Comparison of ENCODE assay signal across 8 cellular contexts in genomic region chr19:34232566-34233481, GRCh38. TPM values are rescaled to one million over a fixed set of nuclear protein-coding genes. Genes with fewer than 3 reads are reported as not detected.
DNase-seq lines count a peak whose midpoint lies in the region; ATAC-seq and TF ChIP-seq lines count a peak whose summit lies in the region.

No MANE protein-coding gene starts in this region.

- no peaks in the 10 kb centered on the region for H3K27me3 ChIP-seq in BJ (ENCODE audit: control insufficient read depth, insufficient read depth, low read length)
- no peaks in the 10 kb centered on the region for H3K27me3 ChIP-seq in tibial nerve
- no peaks in the 10 kb centered on the region for H3K27me3 ChIP-seq in neuronal stem cell (ENCODE audit: control insufficient read depth in 3 of 3, insufficient read depth in 3 of 3, low read depth in 1 of 3, low read length in 3 of 3)

- H3K9me3 ChIP-seq in tibial nerve (no peaks in the 10 kb centered on the region), neuronal stem cell (replicated peaks in 1 of 2; ENCODE audit: control insufficient read depth in 2 of 2, insufficient read depth in 1 of 2, low read depth in 1 of 2, low read length in 2 of 2) (no peaks in the 10 kb centered on the region)

- peaks cover 0 to 48% (median 19%) of the 10 kb centered on the region in 4 donors for H3K4me1 ChIP-seq in tibial nerve
- no peaks in the 10 kb centered on the region for H3K4me1 ChIP-seq in neuronal stem cell (ENCODE audit: control insufficient read depth in 2 of 2, insufficient read depth in 1 of 2, low read depth in 1 of 2, low read length in 2 of 2)

- H3K4ac ChIP-seq in neuronal stem cell (ENCODE audit: low read length) = no peak overlapping the region

- no peak overlapping the region for H2AK5ac ChIP-seq in neuronal stem cell (ENCODE audit: low read depth, low read length)

- no peak overlapping the region for H3K9ac ChIP-seq in neuronal stem cell (ENCODE audit: low read depth, low read length, poor library complexity)

- peak; percentile 89 for DNase-seq in BJ (ENCODE audit: low read depth)
- peak; percentile 79 for DNase-seq in RKO (ENCODE audit: low spot score)
- peak; percentile 94 for DNase-seq in choroid plexus epithelial cell (ENCODE audit: low read depth)
- peak; percentile 23 to 87 for DNase-seq in lung microvascular endothelial cell (ENCODE audit: low read depth in 2 of 2)
- DNase-seq in tibial nerve (ENCODE audit: low spot score in 2 of 2) = peak in 1 of 2 donors; percentile 19
- DNase-seq in neuronal stem cell (ENCODE audit: low spot score) = no peak

- no peak overlapping the region for H2BK120ac ChIP-seq in neuronal stem cell (ENCODE audit: low read depth, low read length)

- CTCF ChIA-PET in BJ (lab: Yijun Ruan, JAX) = interaction anchor here (0.6 to 1.2 kb wide), 4 partner anchors 13 to 113 kb away, joined by 3 to 8 read pairs (median 4); no protein-coding TSS in a partner anchor

- no peak overlapping the region for H4K8ac ChIP-seq in neuronal stem cell (ENCODE audit: low read depth, low read length)

- no peak overlapping the region for H3K14ac ChIP-seq in neuronal stem cell (ENCODE audit: low read length)

- H3K23ac ChIP-seq in neuronal stem cell (ENCODE audit: low read depth, low read length, poor library complexity) = no peak overlapping the region

- no peak overlapping the region for H4K91ac ChIP-seq in neuronal stem cell (ENCODE audit: low read depth, low read length, poor library complexity)

- ATAC-seq in GM21423 (IDR thresholded peaks at IDR 0.05; ENCODE audit: unreplicated experiment) (peak; percentile 56), GM21528 (IDR thresholded peaks at IDR 0.05; ENCODE audit: low FRiP score, unreplicated experiment) (no peak)

- WGBS in tibial nerve, 2 donors = 14 to 16% methylated on average over 11 of the region's 11 CpGs
- WGBS in neuronal stem cell (ENCODE audit: extremely low coverage in 2 of 2, insufficient read length in 2 of 2, insufficient replicate concordance in 1 of 2), 2 donors = no CpG with 5 or more reads among the region's 11 CpGs

- H3K4me3 ChIP-seq in BJ (ENCODE audit: low read depth, low read length) (no peak overlapping the region), choroid plexus epithelial cell (ENCODE audit: low read depth, low read length) (peak overlapping the region; percentile 26), tibial nerve (peak overlapping the region in 2 of 4 donors; percentile 9 to 24), neuronal stem cell (ENCODE audit: low read length in 2 of 2) (no peak overlapping the region)

- POLR2A ChIA-PET in BJ (lab: Charles Lee) = interaction anchor here (0.5 to 0.6 kb wide), 2 partner anchors 13 to 252 kb away, joined by 3 to 4 read pairs; no protein-coding TSS in a partner anchor

- no peak overlapping the region for H2BK12ac ChIP-seq in neuronal stem cell (ENCODE audit: low read length)

- H2BK5ac ChIP-seq in neuronal stem cell (ENCODE audit: low read length) = no peak overlapping the region

- H3K27ac ChIP-seq in tibial nerve (peak overlapping the region in 3 of 4 donors; percentile 58 to 94 (median 82)), neuronal stem cell (replicated peaks; ENCODE audit: low read length) (no peak overlapping the region)

- TF ChIP-seq CTCF in BJ (IDR thresholded peaks at IDR 0.05; ENCODE audit: insufficient read depth, low read depth, low read length) (no peak), choroid plexus epithelial cell (conservative IDR thresholded peaks at IDR 0.05; ENCODE audit: low read depth, low read length) (no peak), tibial nerve (IDR thresholded peaks at IDR 0.05) (no peak)

- no peak overlapping the region for H3K18ac ChIP-seq in neuronal stem cell (ENCODE audit: low read length)

- peak in 1 of 2 donors; percentile 77 for TF ChIP-seq EP300 in tibial nerve (IDR thresholded peaks at IDR 0.05)

- no peaks in the 10 kb centered on the region for H3K79me1 ChIP-seq in neuronal stem cell (ENCODE audit: low read depth, low read length)

- H2BK15ac ChIP-seq in neuronal stem cell (ENCODE audit: low read length) = no peak overlapping the region

- H2AFZ ChIP-seq in neuronal stem cell (ENCODE audit: low read length) = no peak overlapping the region

- TF ChIP-seq POLR2A in tibial nerve (IDR thresholded peaks at IDR 0.05) = no peak

- no peak overlapping the region for H3K4me2 ChIP-seq in neuronal stem cell (ENCODE audit: insufficient read depth, low read length, poor library complexity, severe bottlenecking)

- H3K36me3 ChIP-seq in BJ (ENCODE audit: control insufficient read depth, insufficient read depth, low read length) (peaks cover 9% of the 10 kb centered on the region), tibial nerve (peaks cover 0 to 35% (median 0%) of the 10 kb centered on the region in 3 donors), neuronal stem cell (replicated peaks in 1 of 2; ENCODE audit: control insufficient read depth in 2 of 2, insufficient read depth in 2 of 2, low read length in 2 of 2) (peaks cover 15 to 46% of the 10 kb centered on the region in 2 donors)

RNA-seq across cellular contexts. Expression of gene GARRE1, which starts 21.5 kb away (rescaled TPM):
- polyA plus RNA-seq in BJ (2011; rRNA removed) = 16.7 and 18.7 TPM in 2 replicates
- polyA minus RNA-seq in BJ (2011; rRNA and poly(A)+ RNA removed) = 12.9 and 15.6 TPM in 2 replicates
- total RNA-seq in lung microvascular endothelial cell (25.1 and 26.8 TPM in 2 replicates), tibial nerve (10 to 100 TPM; 21.6 to 35.4 (median 30.9) TPM)
- polyA plus RNA-seq in neuronal stem cell (2013, experiment 1 of 2) = 37.1 TPM
- 40.7 TPM for polyA plus RNA-seq in neuronal stem cell (2013, experiment 2 of 2)
